In genomic region chr21:42630626-42631025, GRCh38 we compare ENCODE assay signal across 19 cellular contexts. TPM values are rescaled to one million over a fixed set of nuclear protein-coding genes. Genes with fewer than 3 reads are reported as not detected.
DNase-seq lines count a peak whose midpoint lies in the region; ATAC-seq, FAIRE-seq and TF ChIP-seq lines count a peak whose summit lies in the region.
"Had no signal": no experiment of that assay in that cellular context is flagged by ENCODE, and none has a peak within 500 bp of the region (broad histone marks: within the 10 kb centered on the region; RNA-seq: fewer than 3 reads in every experiment).

No MANE protein-coding gene starts in this region.

- no peaks in the 10 kb centered on the region for H3K9me2 ChIP-seq in GM23248 (ENCODE audit: insufficient read depth)

- H3K4ac ChIP-seq in H1 (replicated peaks; ENCODE audit: insufficient read length, low read depth, low read length) = no peak overlapping the region

- no peak overlapping the region for H2AK5ac ChIP-seq in H1 (ENCODE audit: low read depth, low read length)

- no peak overlapping the region for H4K8ac ChIP-seq in H1 (ENCODE audit: extremely low read depth, insufficient read depth, low read length)

- H4K5ac ChIP-seq in H1 (ENCODE audit: insufficient read length, low read depth, low read length) = no peak overlapping the region

- CTCF ChIA-PET in H1 (lab: Charles Lee; ENCODE audit: partially characterized antibody) = interaction anchor here (1.0 to 2.0 kb wide), 2 partner anchors 22 to 38 kb away, joined by 5 to 6 read pairs; no protein-coding TSS in a partner anchor

- H2BK12ac ChIP-seq in H1 (ENCODE audit: low read depth, low read length) = 0 out of 2 replicates have a peak overlapping the region, but pooled peaks have one; percentile 9

- ATAC-seq in lower lobe of right lung = no peak
- no peak for ATAC-seq in sciatic nerve
- no peak for ATAC-seq in GM21723 (IDR thresholded peaks at IDR 0.05; ENCODE audit: unreplicated experiment)
- ATAC-seq: K562 had no signal

- 0 out of 2 replicates have a peak, but pooled peaks cover 2% of the 10 kb centered on the region for H3K79me1 ChIP-seq in H1 (ENCODE audit: low read depth, low read length)

- no peak for TF ChIP-seq CTCF in H1 (IDR thresholded peaks at IDR 0.05; ENCODE audit: control extremely low read depth in 1 of 3, insufficient read depth in 1 of 3, low read depth in 1 of 3, low read length in 3 of 3)
- no peak for TF ChIP-seq CTCF in lower lobe of right lung (IDR thresholded peaks at IDR 0.05)

- H2AFZ ChIP-seq in GM23248 = no peak overlapping the region
- no peak overlapping the region for H2AFZ ChIP-seq in H1 (ENCODE audit: low read length)

- peaks cover 46% of the 10 kb centered on the region for H3K27me3 ChIP-seq in GM23248 (replicated peaks; ENCODE audit: insufficient read depth)
- H3K27me3 ChIP-seq in H1 (replicated peaks in 1 of 4; ENCODE audit: control insufficient read depth in 3 of 4, extremely low read depth in 1 of 4, insufficient read depth in 3 of 4, low read length in 3 of 4) = peaks cover 0 to 7% (median 3%) of the 10 kb centered on the region in 4 experiments; a peak in 2 of 7 replicates
- H3K27me3 ChIP-seq in lower lobe of right lung (ENCODE audit: low read depth) = peaks cover 6% of the 10 kb centered on the region
- H3K27me3 ChIP-seq: SJCRH30 had no signal

- no peak overlapping the region for H3K23ac ChIP-seq in H1 (ENCODE audit: insufficient read length)

- no peak overlapping the region for H3K14ac ChIP-seq in H1 (ENCODE audit: insufficient read length)

- no peaks in the 10 kb centered on the region for H3K9me3 ChIP-seq in GM23248 (ENCODE audit: low read depth)
- no peaks in the 10 kb centered on the region for H3K9me3 ChIP-seq in H1 (ENCODE audit: insufficient read depth in 2 of 2, low read depth in 1 of 2, low read length in 1 of 2)
- H3K9me3 ChIP-seq in lower lobe of right lung = no peaks in the 10 kb centered on the region
- H3K9me3 ChIP-seq: Caco-2, SJCRH30 had no signal

- no peaks in the 10 kb centered on the region for H3K79me2 ChIP-seq in GM23248 (ENCODE audit: insufficient read depth)
- H3K79me2 ChIP-seq in H1 (ENCODE audit: control insufficient read depth in 1 of 2, insufficient read depth in 2 of 2, low read length in 2 of 2) = no peaks in the 10 kb centered on the region

- DNase-seq in GM23248 = peak; percentile 17
- DNase-seq in H1 (ENCODE audit: low read depth in 1 of 2, low spot score in 2 of 2) = no peak
- DNase-seq in lower lobe of right lung = peak; percentile 21
- peak; percentile 39 for DNase-seq in sciatic nerve (ENCODE audit: low spot score)
- no peak for DNase-seq in activated T-cell treated with anti-CD3 and anti-CD28 coated beads for 4 hours
- no peak for DNase-seq in stimulated activated CD4-positive, alpha-beta T cell treated with anti-CD3 and anti-CD28 coated beads, Interleukin-2, amount 100 ng/mL, for 48 hours
- no peak for DNase-seq in NCI-H446 treated with DMSO at 0.1 percent for 48 hours (lab: John Stamatoyannopoulos, UW)
- DNase-seq: AML-193; Caco-2; HCEC 1CT; NCI-H1417; NCI-H1930; NCI-H2171; NCI-H446; NK-92 treated with Interleukin-12 subunit alpha and Interleukin-12 subunit beta, amount 100 ng/mL, for 24 hours; SJCRH30 had no signal

- no peak overlapping the region for H2BK20ac ChIP-seq in H1 (ENCODE audit: low read length)

- no peak overlapping the region for H3K56ac ChIP-seq in H1 (replicated peaks; ENCODE audit: insufficient read length, low read depth, low read length)

- peaks cover 14% of the 10 kb centered on the region; the same call in 1 of the 2 replicates for H3K23me2 ChIP-seq in H1 (ENCODE audit: low read depth, low read length)

- POLR2A ChIA-PET in H1 (lab: Charles Lee; ENCODE audit: partially characterized antibody) = no interaction called here

- H4K20me1 ChIP-seq in GM23248 (ENCODE audit: insufficient read depth) (no peaks in the 10 kb centered on the region), H1 (replicated peaks in 1 of 2; ENCODE audit: control insufficient read depth in 1 of 2, insufficient read depth in 2 of 2, low read length in 2 of 2) (no peaks in the 10 kb centered on the region)

- H3K36me3 ChIP-seq in GM23248 (ENCODE audit: low read depth) = no peaks in the 10 kb centered on the region
- H3K36me3 ChIP-seq in H1 (ENCODE audit: control insufficient read depth in 2 of 4, insufficient read depth in 4 of 4, low read length in 3 of 4) = no peaks in the 10 kb centered on the region
- H3K36me3 ChIP-seq in lower lobe of right lung = no peaks in the 10 kb centered on the region
- H3K36me3 ChIP-seq: SJCRH30 had no signal

- H3K18ac ChIP-seq in H1 (ENCODE audit: extremely low read depth, low read length) = no peak overlapping the region

- no peak overlapping the region for H4K91ac ChIP-seq in H1 (replicated peaks; ENCODE audit: insufficient read length, low read length)

- H3K4me2 ChIP-seq in GM23248 (ENCODE audit: unreplicated experiment) (no peak overlapping the region), H1 (ENCODE audit: insufficient read depth in 1 of 2, low read depth in 2 of 2, low read length in 2 of 2) (no peak overlapping the region)

- intact Hi-C loops in lower lobe of right lung (cut with DNase I) (no loop called here), sciatic nerve (cut with DNase I) (no loop called here)

- H3K27ac ChIP-seq in GM23248 (no peak overlapping the region), H1 (ENCODE audit: low read depth, low read length) (no peak overlapping the region), lower lobe of right lung (no peak overlapping the region)
- H3K27ac ChIP-seq: SJCRH30 had no signal

- H3K9ac ChIP-seq in GM23248 = no peak overlapping the region
- H3K9ac ChIP-seq in H1 (replicated peaks in 1 of 4; ENCODE audit: extremely low read depth in 1 of 4, low read depth in 3 of 4, low read length in 3 of 4) = no peak overlapping the region

- no peak for TF ChIP-seq EP300 in H1 (IDR thresholded peaks at IDR 0.05; ENCODE audit: borderline replicate concordance in 1 of 2, low read depth in 2 of 2, low read length in 2 of 2)

- H3K4me1 ChIP-seq in GM23248 (ENCODE audit: insufficient read depth) = peaks cover under 1% of the 10 kb centered on the region; the same call in 1 of the 2 replicates
- H3K4me1 ChIP-seq in H1 (replicated peaks in 1 of 4; ENCODE audit: control insufficient read depth in 3 of 4, insufficient read depth in 4 of 4, low read length in 3 of 4) = peaks cover 0 to 7% (median 2%) of the 10 kb centered on the region in 4 experiments; a peak in 2 of 7 replicates
- H3K4me1 ChIP-seq in lower lobe of right lung = no peaks in the 10 kb centered on the region
- H3K4me1 ChIP-seq: Caco-2, SJCRH30 had no signal

- 32 to 36% methylated on average over 9 of the region's 9 CpGs for WGBS in GM23248 (ENCODE audit: low coverage in 1 of 2, low lambda C conversion rate in 2 of 2, missing lambda C conversion rate in 2 of 2), 2 experiments
- 93% methylated on average over 9 of the region's 9 CpGs; no CpG with 5 or more reads in 1 of the 2 experiments for WGBS in H1 (ENCODE audit: extremely low coverage in 1 of 2, insufficient coverage in 1 of 2, insufficient read length in 1 of 2, insufficient replicate concordance in 2 of 2, low coverage in 1 of 2, low lambda C conversion rate in 2 of 2, missing lambda C conversion rate in 1 of 2), 2 experiments

- H2BK120ac ChIP-seq in H1 (replicated peaks; ENCODE audit: low read depth, low read length) = no peak overlapping the region

- H2BK5ac ChIP-seq in H1 (ENCODE audit: low read depth, low read length) = no peak overlapping the region

- no peak for FAIRE-seq in H1 (lab: Jason Lieb, UNC)
- FAIRE-seq: K562 had no signal

- no peak for TF ChIP-seq POLR2A in H1 (IDR thresholded peaks at IDR 0.05; ENCODE audit: control extremely low read depth in 1 of 2, low read depth in 2 of 2, low read length in 2 of 2)

- in situ Hi-C loops in GM23248 (cut with MboI) = no loop called here

- no peak for TF ChIP-seq RAD21 in H1 (IDR thresholded peaks at IDR 0.05 in 1 of 2, conservative IDR thresholded peaks at IDR 0.05 in 1 of 2; ENCODE audit: low read depth in 2 of 2, low read length in 2 of 2)

- H3F3A ChIP-seq in GM23248 (ENCODE audit: insufficient read depth) = peaks cover 8% of the 10 kb centered on the region

- H3K4me3 ChIP-seq in GM23248 (no peak overlapping the region), H1 (ENCODE audit: extremely low read depth in 1 of 4, insufficient read depth in 2 of 4, low read depth in 3 of 4, low read length in 4 of 4) (no peak overlapping the region), lower lobe of right lung (no peak overlapping the region)
- H3K4me3 ChIP-seq: K562, SJCRH30 had no signal

- H2BK15ac ChIP-seq in H1 (ENCODE audit: low read length) = peak overlapping the region; percentile 29; the same call in 1 of the 2 replicates

TF ChIP-seq in H1, 55 proteins besides CTCF, POLR2A, EP300 and RAD21 (continues in another document):
- no peak for TF ChIP-seq YY1 (IDR thresholded peaks at IDR 0.05; ENCODE audit: low read depth, low read length)
- no peak for TF ChIP-seq ATF2 (IDR thresholded peaks at IDR 0.05; ENCODE audit: low read length)
- no peak for TF ChIP-seq ZNF274 (IDR thresholded peaks at IDR 0.05; ENCODE audit: borderline replicate concordance, extremely low read depth, low read length)
- no peak for TF ChIP-seq EZH2 (IDR thresholded peaks at IDR 0.05; ENCODE audit: low read depth, low read length, severe bottlenecking)
- TF ChIP-seq ASH2L (IDR thresholded peaks at IDR 0.05; ENCODE audit: low read length) = no peak

RNA-seq across cellular contexts. Expression of gene PDE9A, which starts 22.8 kb away (rescaled TPM):
- not detected in 2 replicates for total RNA-seq in GM23248 (2014; rRNA removed; shearing (Covaris generic))
- polyA plus RNA-seq in GM23248 (2016; fragmentation: Nextera tagmentation; extraction: Ambion mirVana) (not detected in 2 replicates), H1 (2011; rRNA removed) (39.2 and 46.7 TPM in 2 replicates)
- total RNA-seq in H1 (2021; fragmentation: NEBNext Ultra II Directional; extraction: Animal tissue kit (Norgen Biotek cat#: 25700)) = 45.7 and 45.9 TPM in 2 replicates
- 39.6 TPM for polyA plus RNA-seq in H1 (2011; cell fraction: cytosol; rRNA removed)
- polyA plus RNA-seq in H1 (2011; cell fraction: nucleus; rRNA removed) = 71.9 TPM
- polyA plus RNA-seq in H1 (2012, experiment 1 of 2) = 36.3 to 41.3 TPM (median 40.5 TPM) in 4 replicates
- 37.8 TPM for polyA plus RNA-seq in H1 (2012, experiment 2 of 2)
- 28.8 TPM for polyA plus RNA-seq in H1 (2013, experiment 1 of 2)
- polyA plus RNA-seq in H1 (2013, experiment 2 of 2) = 30.4 TPM
- polyA minus RNA-seq in H1 (2011; rRNA and poly(A)+ RNA removed) = 22.5 and 33.8 TPM in 2 replicates
- 25.3 TPM for polyA minus RNA-seq in H1 (2011; cell fraction: cytosol; rRNA and poly(A)+ RNA removed)
- polyA minus RNA-seq in H1 (2011; cell fraction: nucleus; rRNA and poly(A)+ RNA removed) = 43.2 TPM
- total RNA-seq in lower lobe of right lung (12.8 TPM), sciatic nerve (32.6 TPM)
- total RNA-seq: RPMI7951 had no signal

Comparison
In these comparisons a context has a peak if more than half of its experiments do, and no peak if none do; other contexts are left out.
1. DNase-seq: peak in GM23248 (single experiment), lower lobe of right lung (single experiment) and sciatic nerve (single experiment); none in H1 (0 of 2), activated T-cell treated with anti-CD3 and anti-CD28 coated beads for 4 hours (single experiment), stimulated activated CD4-positive, alpha-beta T cell treated with anti-CD3 and anti-CD28 coated beads, Interleukin-2, amount 100 ng/mL, for 48 hours (0 of 2) and NCI-H446 treated with DMSO at 0.1 percent for 48 hours (single experiment).
2. RNA of gene PDE9A, which starts 22.8 kb away (total RNA-seq): 45.7 to 45.9 TPM in H1, 32.6 TPM in sciatic nerve (single experiment) and 12.8 TPM in lower lobe of right lung (single experiment); not detected in GM23248; every median in the first group is over 10 times any median in the second.